Comparison of ENCODE assay signal across 22 cellular contexts in genomic region chr2:110099471-110100225, GRCh38. TPM values are rescaled to one million over a fixed set of nuclear protein-coding genes. Genes with fewer than 3 reads are reported as not detected.
A peak's percentile ranks its signal among the peaks of the same experiment; 100 is the strongest.
DNase-seq lines count a peak whose midpoint lies in the region; ATAC-seq, FAIRE-seq and TF ChIP-seq lines count a peak whose summit lies in the region.
"Had no signal": no experiment of that assay in that cellular context is flagged by ENCODE, and none has a peak within 500 bp of the region (broad histone marks: within the 10 kb centered on the region; RNA-seq: fewer than 3 reads in every experiment).

No MANE protein-coding gene starts in this region.

- CTCF ChIA-PET in endothelial cell of umbilical vein (lab: Charles Lee) = interaction anchor here (1.5 kb wide), 1 partner anchor 16 kb away, joined by 11 read pairs; the partner anchor contains the start of gene MALL

- peaks cover 0 to 2% (median 0%) of the 10 kb centered on the region in 9 donors for H3K36me3 ChIP-seq in heart right ventricle
- peaks cover 0 to 2% of the 10 kb centered on the region in 2 experiments for H3K36me3 ChIP-seq in endothelial cell of umbilical vein (ENCODE audit: control insufficient read depth in 2 of 2, extremely low read depth in 1 of 2, insufficient read depth in 2 of 2, low read length in 2 of 2)
- no peaks in the 10 kb centered on the region for H3K36me3 ChIP-seq in upper lobe of right lung

- peak overlapping the region; percentile 9 for H3K4me2 ChIP-seq in endothelial cell of umbilical vein (ENCODE audit: insufficient read depth, low read length)
- H3K4me2 ChIP-seq: GM23338 had no signal

- intact Hi-C loops in heart right ventricle (cut with DNase I) (no loop called here), Right ventricle myocardium inferior (cut with DNase I) (no loop called here), endothelial cell of umbilical vein (cut with micrococcal nuclease) (loop anchor here (1.0 kb wide), 1 partner anchor 9 kb away; no protein-coding TSS in a partner anchor), upper lobe of right lung (cut with DNase I) (no loop called here)

- DNase-seq in heart right ventricle (peak in 1 of 2 donors; percentile 2), Right ventricle myocardium inferior (ENCODE audit: missing footprints) (no peak), endothelial cell of umbilical vein (ENCODE audit: low read depth, low spot score) (no peak), osteocyte (ENCODE audit: extremely low spot score, unreplicated experiment) (peak; percentile 48), upper lobe of right lung (peak; percentile 42), T-helper 2 cell (no peak)
- DNase-seq: activated B cell treated with CpG ODN at 0.5 μM for 24 hours; activated CD8-positive, alpha-beta T cell treated with anti-CD3 and anti-CD28 coated beads, Interleukin-2, amount 10 ng/mL, durations not matched to agents 7 days and 5 days; activated naive CD4-positive, alpha-beta T cell treated with anti-CD3 and anti-CD28 coated beads, Interleukin-2, amount 50 U/mL, for 16 hours; activated T-cell treated with anti-CD3 and anti-CD28 coated beads, Interleukin-2, amount 50 U/mL, for 24 hours; Caco-2; foreskin fibroblast; mucosa of descending colon; NCI-H1417; OCI-M1 had no signal

- no peak overlapping the region for H3K4me3 ChIP-seq in heart right ventricle
- no peak overlapping the region for H3K4me3 ChIP-seq in endothelial cell of umbilical vein (replicated peaks in 1 of 3; ENCODE audit: insufficient read depth in 1 of 3, low read depth in 1 of 3, low read length in 3 of 3)
- no peak overlapping the region for H3K4me3 ChIP-seq in upper lobe of right lung
- H3K4me3 ChIP-seq: GM23338, mucosa of descending colon, SK-N-MC had no signal

- H3K9me3 Mint-ChIP-seq in osteocyte (ENCODE audit: unreplicated experiment) = no peaks in the 10 kb centered on the region
- H3K9me3 Mint-ChIP-seq: activated T-cell treated with anti-CD3 and anti-CD28 coated beads, Interleukin-2, amount 50 U/mL, for 24 hours; GM23338; stimulated activated effector memory CD8-positive, alpha-beta T cell treated with anti-CD3 and anti-CD28 coated beads, Interleukin-12 subunit alpha, Interleukin-12 subunit beta, amount 100 ng/mL, for 72 hours had no signal

- BruUV-seq in endothelial cell of umbilical vein (replicated peaks; lab: Mats Ljungman, UMichigan) = no TSS peak

- peak overlapping the region; percentile 25 for H3K9ac ChIP-seq in endothelial cell of umbilical vein (replicated peaks; ENCODE audit: extremely low read depth, insufficient read depth, low read length)

- H3K9me3 ChIP-seq in heart right ventricle (no peaks in the 10 kb centered on the region), endothelial cell of umbilical vein (replicated peaks; ENCODE audit: control insufficient read depth, insufficient read depth, low read length) (no peaks in the 10 kb centered on the region), upper lobe of right lung (no peaks in the 10 kb centered on the region)
- H3K9me3 ChIP-seq: Caco-2, mucosa of descending colon had no signal

- H2AFZ ChIP-seq in endothelial cell of umbilical vein (ENCODE audit: low read depth, low read length) = no peak overlapping the region
- H2AFZ ChIP-seq: GM23338 had no signal

- no peak for FAIRE-seq in endothelial cell of umbilical vein (lab: Jason Lieb, UNC)
- FAIRE-seq: endometrium, GM18507 had no signal

- TF ChIP-seq POLR2A in endothelial cell of umbilical vein (IDR thresholded peaks at IDR 0.05; ENCODE audit: low read depth, low read length) = no peak

- no peaks in the 10 kb centered on the region for H4K20me1 ChIP-seq in endothelial cell of umbilical vein (replicated peaks; ENCODE audit: control insufficient read depth, extremely low read depth, insufficient read depth, low read length)

- peaks cover 6 to 91% (median 37%) of the 10 kb centered on the region in 9 donors for H3K4me1 ChIP-seq in heart right ventricle
- H3K4me1 ChIP-seq in endothelial cell of umbilical vein (ENCODE audit: control insufficient read depth, extremely low read depth, insufficient read depth, low read length) = peaks cover 55% of the 10 kb centered on the region
- peaks cover 45% of the 10 kb centered on the region for H3K4me1 ChIP-seq in upper lobe of right lung

- H3K27me3 Mint-ChIP-seq in osteocyte (ENCODE audit: unreplicated experiment) = no peaks in the 10 kb centered on the region

- dilution Hi-C loops in endothelial cell of umbilical vein (cut with MboI; ENCODE audit: extremely low pct_ligation_motif_present, low sequenced_read_pairs) = no loop called here

- ATAC-seq in heart right ventricle (no peak), Right ventricle myocardium inferior (no peak), upper lobe of right lung (no peak), GM19351 (IDR thresholded peaks at IDR 0.05; ENCODE audit: unreplicated experiment) (no peak), GM19328 (IDR thresholded peaks at IDR 0.05; ENCODE audit: unreplicated experiment) (no peak)
- ATAC-seq: activated CD8-positive, alpha-beta T cell treated with anti-CD3 and anti-CD28 coated beads, Interleukin-2, amount 10 ng/mL, durations not matched to agents 7 days and 5 days; mucosa of descending colon had no signal

- no peak overlapping the region for H3K4me3 Mint-ChIP-seq in osteocyte (ENCODE audit: unreplicated experiment)
- H3K4me3 Mint-ChIP-seq: activated B cell treated with CpG ODN at 0.5 μM for 24 hours; activated CD8-positive, alpha-beta T cell treated with anti-CD3 and anti-CD28 coated beads, Interleukin-2, amount 10 ng/mL, durations not matched to agents 7 days and 5 days; activated T-cell treated with anti-CD3 and anti-CD28 coated beads, Interleukin-2, amount 50 U/mL, for 24 hours; GM23338; stimulated activated effector memory CD8-positive, alpha-beta T cell treated with anti-CD3 and anti-CD28 coated beads, Interleukin-12 subunit alpha, Interleukin-12 subunit beta, amount 100 ng/mL, for 72 hours had no signal

- H3K9me1 ChIP-seq in endothelial cell of umbilical vein (replicated peaks; ENCODE audit: control insufficient read depth, extremely low read depth, insufficient read depth, low read length) = no peaks in the 10 kb centered on the region

- peaks cover 41% of the 10 kb centered on the region for H3K4me1 Mint-ChIP-seq in osteocyte (ENCODE audit: unreplicated experiment)
- H3K4me1 Mint-ChIP-seq: activated B cell treated with CpG ODN at 0.5 μM for 24 hours had no signal

- H3K36me3 Mint-ChIP-seq in osteocyte (ENCODE audit: unreplicated experiment) = no peaks in the 10 kb centered on the region
- H3K36me3 Mint-ChIP-seq: stimulated activated effector memory CD8-positive, alpha-beta T cell treated with anti-CD3 and anti-CD28 coated beads, Interleukin-12 subunit alpha, Interleukin-12 subunit beta, amount 100 ng/mL, for 72 hours had no signal

- H3K27me3 ChIP-seq in heart right ventricle (no peaks in the 10 kb centered on the region), endothelial cell of umbilical vein (ENCODE audit: control insufficient read depth in 2 of 2, insufficient read depth in 2 of 2, low read length in 2 of 2) (no peaks in the 10 kb centered on the region), upper lobe of right lung (no peaks in the 10 kb centered on the region)

- 62 to 63% methylated on average over 10 of the region's 10 CpGs for WGBS in heart right ventricle, 2 donors

- TF ChIP-seq CTCF in heart right ventricle (IDR thresholded peaks at IDR 0.05) = no peak
- no peak for TF ChIP-seq CTCF in endothelial cell of umbilical vein (IDR thresholded peaks at IDR 0.05; ENCODE audit: extremely low read depth in 1 of 2, insufficient read depth in 1 of 2, low read depth in 1 of 2, low read length in 2 of 2)
- TF ChIP-seq CTCF in osteocyte (IDR thresholded peaks at IDR 0.05) = no peak
- no peak for TF ChIP-seq CTCF in upper lobe of right lung (IDR thresholded peaks at IDR 0.05)

- H3K27ac ChIP-seq in heart right ventricle = peak overlapping the region; percentile 54 to 95 (median 88)
- H3K27ac ChIP-seq in endothelial cell of umbilical vein (ENCODE audit: insufficient read depth, low read depth, low read length) = peak overlapping the region; percentile 98
- H3K27ac ChIP-seq in upper lobe of right lung = peak overlapping the region; percentile 89
- H3K27ac ChIP-seq: SK-N-MC had no signal

- H3K79me2 ChIP-seq in endothelial cell of umbilical vein (ENCODE audit: control insufficient read depth, insufficient read depth, low read length) = peaks cover 18% of the 10 kb centered on the region

- peak overlapping the region; percentile 86 for H3K27ac Mint-ChIP-seq in osteocyte (ENCODE audit: unreplicated experiment)
- H3K27ac Mint-ChIP-seq: activated B cell treated with CpG ODN at 0.5 μM for 24 hours; activated CD8-positive, alpha-beta T cell treated with anti-CD3 and anti-CD28 coated beads, Interleukin-2, amount 10 ng/mL, durations not matched to agents 7 days and 5 days; activated T-cell treated with anti-CD3 and anti-CD28 coated beads, Interleukin-2, amount 50 U/mL, for 24 hours; GM23338; stimulated activated effector memory CD8-positive, alpha-beta T cell treated with anti-CD3 and anti-CD28 coated beads, Interleukin-12 subunit alpha, Interleukin-12 subunit beta, amount 100 ng/mL, for 72 hours had no signal

- POLR2A ChIA-PET in endothelial cell of umbilical vein (lab: Charles Lee) = no interaction called here

TF ChIP-seq in endothelial cell of umbilical vein, 7 proteins besides CTCF, POLR2A, EP300 and RAD21 (continues in another document):
- TF ChIP-seq JUN (IDR thresholded peaks at IDR 0.05; ENCODE audit: borderline replicate concordance, insufficient read depth, insufficient read length, low read depth) = no peak
- no peak for TF ChIP-seq EZH2 (IDR thresholded peaks at IDR 0.05; ENCODE audit: borderline replicate concordance, low read depth, low read length, severe bottlenecking)
- TF ChIP-seq FOS (IDR thresholded peaks at IDR 0.05; ENCODE audit: borderline replicate concordance, insufficient read depth, low read length) = no peak
- TF ChIP-seq GATA2 (IDR thresholded peaks at IDR 0.05; ENCODE audit: insufficient read depth, insufficient read length, low read depth, low read length) = no peak
- no peak for TF ChIP-seq POLR2AphosphoS5 (IDR thresholded peaks at IDR 0.05; ENCODE audit: insufficient read depth, low read depth, low read length)
- no peak for TF ChIP-seq MYC (IDR thresholded peaks at IDR 0.05; ENCODE audit: low read depth, low read length)

RNA-seq across cellular contexts. Expression of gene MALL, which starts 16.0 kb away (rescaled TPM):
- total RNA-seq in heart right ventricle (10 to 100 TPM in 6 of 10 donors, 1 to 10 TPM in 4; 7.2 to 43.6 (median 11.4) TPM), Right ventricle myocardium inferior (14.0 TPM), endothelial cell of umbilical vein (104 and 114 TPM in 2 replicates), osteocyte (0.64 and 0.68 TPM in 2 replicates), upper lobe of right lung (154 TPM)
- polyA plus RNA-seq in heart right ventricle (10 to 100 TPM in 1 of 2 donors, 1 to 10 TPM in 1; 6.8 to 15.0 TPM), endothelial cell of umbilical vein (26.3 and 31.5 TPM in 2 replicates)
- 28.8 and 29.6 TPM in 2 replicates for polyA plus RNA-seq in endothelial cell of umbilical vein (2011; cell fraction: cytosol; rRNA removed)
- polyA plus RNA-seq in endothelial cell of umbilical vein (2011; cell fraction: nucleus; rRNA removed) = 11.2 and 12.9 TPM in 2 replicates
- polyA plus RNA-seq in endothelial cell of umbilical vein (2012) = 34.5 and 67.0 TPM in 2 replicates
- polyA minus RNA-seq in endothelial cell of umbilical vein = 23.2 and 26.4 TPM in 2 replicates
- polyA minus RNA-seq in endothelial cell of umbilical vein (2011; cell fraction: cytosol; rRNA and poly(A)+ RNA removed) = not detected
- 6.7 and 7.4 TPM in 2 replicates for polyA minus RNA-seq in endothelial cell of umbilical vein (2011; cell fraction: nucleus; rRNA and poly(A)+ RNA removed)
- total RNA-seq: activated B cell treated with CpG ODN at 0.5 μM for 24 hours; activated CD8-positive, alpha-beta T cell treated with anti-CD3 and anti-CD28 coated beads, Interleukin-2, amount 10 ng/mL, durations not matched to agents 7 days and 5 days had no signal

Comparison
In these comparisons a context has a peak if more than half of its experiments do, and no peak if none do; other contexts are left out.
1. DNase-seq: peak in osteocyte (single experiment) and upper lobe of right lung (single experiment); none in Right ventricle myocardium inferior (single experiment), endothelial cell of umbilical vein (single experiment) and T-helper 2 cell (0 of 5).
2. Peak in every context shown above with its lines, with median percentiles within 50 percentile points of each other: H3K27ac ChIP-seq.